In the genomic region with DNA sequence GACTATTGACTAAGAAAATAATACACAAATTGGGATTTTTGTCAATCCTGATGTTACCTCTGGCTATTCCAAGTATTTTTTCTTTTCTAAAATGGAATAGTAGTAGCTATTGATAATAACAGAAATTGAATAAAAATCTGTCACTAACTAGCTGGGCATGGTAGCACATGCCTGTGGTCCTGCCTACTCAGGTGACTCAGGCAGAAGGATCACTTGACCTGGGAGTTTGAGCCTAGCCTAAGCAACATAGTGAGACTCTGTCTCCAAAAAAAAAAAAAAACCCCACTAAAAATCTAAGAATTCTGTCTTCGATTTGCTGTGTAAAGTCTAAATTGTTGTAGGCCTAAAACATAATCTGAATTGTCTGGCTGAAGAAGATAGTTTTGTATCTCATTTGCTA, we compare ENCODE assay signal across 25 cellular contexts. TPM values are rescaled to one million over a fixed set of nuclear protein-coding genes. Genes with fewer than 3 reads are reported as not detected.
DNase-seq lines count a peak whose midpoint lies in the region; ATAC-seq and TF ChIP-seq lines count a peak whose summit lies in the region.
"Had no signal": no experiment of that assay in that cellular context is flagged by ENCODE, and none has a peak within 500 bp of the region (broad histone marks: within the 10 kb centered on the region; RNA-seq: fewer than 3 reads in every experiment).

No MANE protein-coding gene starts in this region.

- dilution Hi-C loops in mammary epithelial cell (cut with HindIII; ENCODE audit: low sequenced_read_pairs): no loop called here

- no peaks in the 10 kb centered on the region for H3K36me3 ChIP-seq in mammary epithelial cell (ENCODE audit: insufficient read depth, low read length)
- no peaks in the 10 kb centered on the region for H3K36me3 ChIP-seq in hepatocyte (replicated peaks; ENCODE audit: insufficient read depth, low read depth)
- H3K36me3 ChIP-seq: BE2C had no signal

- no peak overlapping the region for H3K9ac ChIP-seq in mammary epithelial cell (ENCODE audit: insufficient read depth, low read length)
- H3K9ac ChIP-seq: BLaER1 had no signal

- H3K4me1 ChIP-seq in mammary epithelial cell (ENCODE audit: insufficient read depth, low read length): peaks cover 15% of the 10 kb centered on the region
- no peaks in the 10 kb centered on the region for H3K4me1 ChIP-seq in hepatocyte (ENCODE audit: insufficient read depth)
- H3K4me1 ChIP-seq: BE2C, BLaER1 had no signal

- H3K9me3 ChIP-seq in mammary epithelial cell (replicated peaks; ENCODE audit: insufficient read depth, low read length): no peaks in the 10 kb centered on the region
- no peaks in the 10 kb centered on the region for H3K9me3 ChIP-seq in hepatocyte (ENCODE audit: low read depth)
- H3K9me3 ChIP-seq: BE2C, BLaER1 had no signal

- no peaks in the 10 kb centered on the region for H3K79me2 ChIP-seq in mammary epithelial cell (ENCODE audit: insufficient read depth, low read length)
- no peaks in the 10 kb centered on the region for H3K79me2 ChIP-seq in hepatocyte

- peak; percentile 20 for DNase-seq in SK-MEL-5 (ENCODE audit: low read depth, low spot score)
- peak; percentile 38 for DNase-seq in mammary epithelial cell
- DNase-seq in epithelial cell of esophagus (ENCODE audit: low read depth): peak; percentile 60
- no peak for DNase-seq in hepatocyte (ENCODE audit: low spot score)
- no peak for DNase-seq in SHP77 treated with DMSO at 0.1 percent for 48 hours (lab: John Stamatoyannopoulos, UW)
- no peak for DNase-seq in NCI-H1417 treated with DMSO at 0.1 percent for 48 hours (lab: John Stamatoyannopoulos, UW)
- DNase-seq: 8988T; ACHN; BE2C; C1 segment of cervical spinal cord; CD4-positive, alpha-beta memory T cell; CD4-positive, CD25-positive, alpha-beta regulatory T cell; CD8-positive, alpha-beta memory T cell; COR-L47; DMS 273 treated with DMSO at 0.1 percent for 48 hours; DMS153; DMS53; DMS79; DND-41; EL; GDM1 had no signal

- H3K27ac ChIP-seq in mammary epithelial cell (ENCODE audit: insufficient read depth, low read depth, low read length) (peak overlapping the region; percentile 15), hepatocyte (peak overlapping the region; percentile 42)
- H3K27ac ChIP-seq: BLaER1 had no signal

- no peaks in the 10 kb centered on the region for H3K9me2 ChIP-seq in hepatocyte (replicated peaks; ENCODE audit: insufficient read depth)

- H3K27me3 ChIP-seq in mammary epithelial cell (ENCODE audit: insufficient read depth, low read length): no peaks in the 10 kb centered on the region
- no peaks in the 10 kb centered on the region for H3K27me3 ChIP-seq in hepatocyte
- H3K27me3 ChIP-seq: BE2C, BLaER1 had no signal

- no peak overlapping the region for H2AFZ ChIP-seq in mammary epithelial cell (ENCODE audit: low read depth, low read length)
- H2AFZ ChIP-seq in hepatocyte: no peak overlapping the region

- CTCF ChIA-PET in mammary epithelial cell (lab: Charles Lee; ENCODE audit: low non-redundant PET): interaction anchor here (0.6 kb wide), 1 partner anchor 17 kb away, joined by 5 read pairs; no protein-coding TSS in a partner anchor

- 83% methylated on average over 1 of the region's 1 CpG for WGBS in mammary epithelial cell (ENCODE audit: low coverage, missing lambda C conversion rate)
- WGBS in hepatocyte (ENCODE audit: low lambda C conversion rate, missing lambda C conversion rate): 96% methylated on average over 1 of the region's 1 CpG

- intact Hi-C loops in mammary epithelial cell (cut with micrococcal nuclease): loop anchor here (5.0 kb wide), 1 partner anchor 50 kb away; no protein-coding TSS in a partner anchor

- no peak for ATAC-seq in GM21367 (IDR thresholded peaks at IDR 0.05; ENCODE audit: unreplicated experiment)
- no peak for ATAC-seq in HG03520 (IDR thresholded peaks at IDR 0.05; ENCODE audit: unreplicated experiment)
- ATAC-seq: GM12878 had no signal

- no TSS peak for BruUV-seq in mammary epithelial cell (replicated peaks; lab: Mats Ljungman, UMichigan)

- H4K20me1 ChIP-seq in mammary epithelial cell (ENCODE audit: insufficient read depth, low read length) (no peaks in the 10 kb centered on the region), hepatocyte (ENCODE audit: insufficient read depth, poor library complexity, severe bottlenecking) (no peaks in the 10 kb centered on the region)
- H4K20me1 ChIP-seq: BLaER1 had no signal

- peak overlapping the region; percentile 24 for H3K4me2 ChIP-seq in mammary epithelial cell (ENCODE audit: insufficient read depth, low read depth, low read length)
- no peak overlapping the region for H3K4me2 ChIP-seq in hepatocyte
- H3K4me2 ChIP-seq: BLaER1 had no signal

- no peak overlapping the region for H3K4me3 ChIP-seq in mammary epithelial cell (replicated peaks in 1 of 3; ENCODE audit: insufficient read depth in 1 of 3, low read depth in 2 of 3, low read length in 3 of 3)
- no peak overlapping the region for H3K4me3 ChIP-seq in epithelial cell of esophagus (ENCODE audit: low read length)
- H3K4me3 ChIP-seq in hepatocyte: no peak overlapping the region
- H3K4me3 ChIP-seq: BLaER1, GM12878 had no signal

- TF ChIP-seq CTCF in mammary epithelial cell (conservative IDR thresholded peaks at IDR 0.05 in 1 of 2, IDR thresholded peaks at IDR 0.05 in 1 of 2; ENCODE audit: extremely low read depth in 1 of 2, insufficient read depth in 1 of 2, low read depth in 1 of 2, low read length in 2 of 2): no peak
- no peak for TF ChIP-seq CTCF in epithelial cell of esophagus (IDR thresholded peaks at IDR 0.05; ENCODE audit: insufficient read depth, low read depth, low read length, missing control alignments)
- TF ChIP-seq CTCF in hepatocyte (IDR thresholded peaks at IDR 0.05; ENCODE audit: poor library complexity): no peak

- in situ Hi-C loops in SK-MEL-5 (cut with HindIII; ENCODE audit: low pct_unique_long_range_greater_than_20kb, low sequenced_read_pairs) (no loop called here), mammary epithelial cell (cut with MboI; ENCODE audit: low sequenced_read_pairs in 2 of 2) (no loop called here)

RNA-seq across cellular contexts. Expression of a gene that starts 42.2 kb away (rescaled TPM):
- 18.2 and 29.2 TPM in 2 replicates for total RNA-seq in SK-MEL-5 (2014; rRNA removed; shearing (Covaris generic))
- 27.6 and 29.4 TPM in 2 replicates for polyA plus RNA-seq in SK-MEL-5 (2015; cell fraction: cytosol; rRNA removed)
- polyA plus RNA-seq in SK-MEL-5 (2015; cell fraction: nucleus; rRNA removed): 156 and 203 TPM in 2 replicates
- total RNA-seq in mammary epithelial cell: 10 to 100 TPM; 17.2 to 22.2 TPM
- 14.5 TPM for polyA plus RNA-seq in mammary epithelial cell
- polyA minus RNA-seq in mammary epithelial cell: 7.3 TPM
- 65.7 and 94.2 TPM in 2 replicates for total RNA-seq in hepatocyte
- polyA plus RNA-seq in hepatocyte: 193 and 289 TPM in 2 replicates

Comparison
In these comparisons a context has a peak if more than half of its experiments do, and no peak if none do; other contexts are left out.
1. DNase-seq: peak in SK-MEL-5 (single experiment), mammary epithelial cell (single experiment) and epithelial cell of esophagus (single experiment); none in hepatocyte (single experiment), SHP77 treated with DMSO at 0.1 percent for 48 hours (single experiment) and NCI-H1417 treated with DMSO at 0.1 percent for 48 hours (single experiment).